Comparison of ENCODE assay signal across 16 cellular contexts in the genomic region with DNA sequence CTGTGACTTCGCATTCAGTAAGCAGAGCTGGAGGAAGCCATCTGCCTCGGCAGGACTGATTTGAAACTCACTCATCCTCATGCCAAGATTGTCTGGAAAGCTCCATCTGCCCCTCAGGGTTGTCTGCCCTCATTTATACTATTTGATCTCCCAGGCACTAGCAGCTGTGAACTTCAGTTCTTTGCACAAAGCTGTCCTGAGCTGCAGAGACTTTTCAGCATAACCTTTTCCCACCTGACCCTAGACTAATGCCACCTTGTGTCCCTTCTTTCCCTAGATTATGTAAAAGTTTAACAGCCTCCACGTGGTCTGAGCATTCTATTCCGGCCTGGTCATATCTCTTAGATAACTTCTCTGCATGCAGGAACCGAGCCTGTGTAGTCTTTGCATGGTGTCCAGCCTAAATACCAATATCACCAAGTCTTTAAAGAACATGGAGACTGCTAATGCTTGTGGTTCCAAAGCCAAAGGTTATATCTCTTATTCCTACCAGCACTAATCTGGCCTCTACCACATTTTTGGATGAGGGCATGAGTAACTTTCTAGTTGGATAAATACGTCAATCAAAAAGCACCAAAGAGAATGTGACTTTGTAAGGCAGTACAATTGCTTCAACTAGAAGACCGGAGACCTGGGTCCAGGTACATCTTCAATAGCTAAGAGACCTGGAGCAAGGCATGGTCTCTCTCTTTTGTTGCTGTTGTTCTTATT. TPM values are rescaled to one million over a fixed set of nuclear protein-coding genes. Genes with fewer than 3 reads are reported as not detected.
DNase-seq lines count a peak whose midpoint lies in the region; ATAC-seq and TF ChIP-seq lines count a peak whose summit lies in the region.
"Had no signal": no experiment of that assay in that cellular context is flagged by ENCODE, and none has a peak within 500 bp of the region (broad histone marks: within the 10 kb centered on the region; RNA-seq: fewer than 3 reads in every experiment).

No MANE protein-coding gene starts in this region.

- ATAC-seq in body of pancreas, result peak; percentile 41
- ATAC-seq in GM19023 (IDR thresholded peaks at IDR 0.05; ENCODE audit: unreplicated experiment), result no peak

- H3K4me3 ChIP-seq in left ventricle myocardium inferior (no peak overlapping the region), right atrium auricular region (no peak overlapping the region), body of pancreas (no peak overlapping the region), stomach smooth muscle (ENCODE audit: low read length in 2 of 2) (no peak overlapping the region), adrenal gland (no peak overlapping the region)
- H3K4me3 ChIP-seq: esophagus muscularis mucosa, Peyer's patch had no signal

- peaks cover 70% of the 10 kb centered on the region for H3K4me1 ChIP-seq in left ventricle myocardium inferior
- H3K4me1 ChIP-seq in right atrium auricular region, result peaks cover 0 to 21% of the 10 kb centered on the region in 2 donors
- peaks cover 17% of the 10 kb centered on the region for H3K4me1 ChIP-seq in body of pancreas
- peaks cover 6% of the 10 kb centered on the region for H3K4me1 ChIP-seq in stomach smooth muscle (ENCODE audit: control insufficient read depth, insufficient read depth, low read length)
- H3K4me1 ChIP-seq in adrenal gland (replicated peaks in 1 of 2), result peaks cover 6 to 32% of the 10 kb centered on the region in 2 donors

- no peaks in the 10 kb centered on the region for H3K9me3 ChIP-seq in left ventricle myocardium inferior (replicated peaks)
- no peaks in the 10 kb centered on the region for H3K9me3 ChIP-seq in right atrium auricular region
- H3K9me3 ChIP-seq in body of pancreas, result no peaks in the 10 kb centered on the region
- H3K9me3 ChIP-seq in stomach smooth muscle (ENCODE audit: control insufficient read depth in 2 of 2, low read length in 2 of 2), result no peaks in the 10 kb centered on the region
- no peaks in the 10 kb centered on the region for H3K9me3 ChIP-seq in adrenal gland (replicated peaks in 1 of 3)
- H3K9me3 ChIP-seq: esophagus muscularis mucosa, Peyer's patch had no signal

- no peak for TF ChIP-seq CTCF in left ventricle myocardium inferior (IDR thresholded peaks at IDR 0.05; ENCODE audit: borderline replicate concordance)
- TF ChIP-seq CTCF in right atrium auricular region (IDR thresholded peaks at IDR 0.05), result no peak
- TF ChIP-seq CTCF in body of pancreas (IDR thresholded peaks at IDR 0.05), result peak in 1 of 7 experiments; percentile 17
- TF ChIP-seq CTCF in adrenal gland (IDR thresholded peaks at IDR 0.05), result no peak

- H3K27me3 ChIP-seq in left ventricle myocardium inferior (ENCODE audit: low read depth), result no peaks in the 10 kb centered on the region
- no peaks in the 10 kb centered on the region for H3K27me3 ChIP-seq in right atrium auricular region
- H3K27me3 ChIP-seq in body of pancreas, result no peaks in the 10 kb centered on the region
- no peaks in the 10 kb centered on the region for H3K27me3 ChIP-seq in stomach smooth muscle (ENCODE audit: control insufficient read depth in 1 of 2, insufficient read depth in 2 of 2, low read length in 2 of 2)
- no peaks in the 10 kb centered on the region for H3K27me3 ChIP-seq in adrenal gland
- H3K27me3 ChIP-seq: esophagus muscularis mucosa, Peyer's patch had no signal

- no peak for TF ChIP-seq POLR2A in body of pancreas (IDR thresholded peaks at IDR 0.05)
- no peak for TF ChIP-seq POLR2A in adrenal gland (IDR thresholded peaks at IDR 0.05)

- H3K27ac ChIP-seq in left ventricle myocardium inferior (replicated peaks), result peak overlapping the region; percentile 77
- H3K27ac ChIP-seq in right atrium auricular region, result no peak overlapping the region
- H3K27ac ChIP-seq in body of pancreas, result peak overlapping the region in 1 of 4 donors; percentile 22
- peak overlapping the region; percentile 24 for H3K27ac ChIP-seq in stomach smooth muscle (ENCODE audit: low read length)
- no peak overlapping the region for H3K27ac ChIP-seq in adrenal gland
- H3K27ac ChIP-seq: esophagus muscularis mucosa, Peyer's patch had no signal

- DNase-seq in left ventricle myocardium inferior, result no peak
- DNase-seq in right atrium auricular region (ENCODE audit: low spot score), result no peak
- peak; percentile 65 for DNase-seq in NCI-H2171 treated with DMSO at 0.1 percent for 48 hours (lab: John Stamatoyannopoulos, UW)
- DNase-seq in body of pancreas, result peak in 2 of 4 donors; percentile 36 to 43
- DNase-seq in D341Med (ENCODE audit: low spot score), result no peak
- no peak for DNase-seq in adrenal gland
- DNase-seq: activated CD4-positive, alpha-beta T cell treated with anti-CD3 and anti-CD28 coated beads, Interleukin-2, amount 10 ng/mL, durations not matched to agents 7 days and 5 days; GOT3; KG1; NCI-H1105; NCI-H2107; occipital lobe; Peyer's patch had no signal

- peaks cover 94% of the 10 kb centered on the region for H3K36me3 ChIP-seq in left ventricle myocardium inferior
- H3K36me3 ChIP-seq in right atrium auricular region, result peaks cover 81% of the 10 kb centered on the region
- H3K36me3 ChIP-seq in body of pancreas (replicated peaks in 1 of 2; ENCODE audit: insufficient read depth in 1 of 2, low read depth in 2 of 2), result peaks cover 0 to 43% of the 10 kb centered on the region in 2 donors
- H3K36me3 ChIP-seq in stomach smooth muscle (ENCODE audit: control insufficient read depth in 2 of 2, insufficient read depth in 2 of 2, low read length in 2 of 2), result peaks cover 58 to 63% of the 10 kb centered on the region in 2 donors
- H3K36me3 ChIP-seq in adrenal gland (replicated peaks in 1 of 2), result peaks cover 0 to 97% of the 10 kb centered on the region in 2 donors

- H3K9ac ChIP-seq in stomach smooth muscle (ENCODE audit: low read length in 2 of 2), result no peak overlapping the region

- 38 to 44% methylated on average over 7 of the region's 7 CpGs for WGBS in body of pancreas, 2 donors
- 74 to 82% (median 76%) methylated on average over 7 of the region's 7 CpGs for WGBS in adrenal gland, 4 donors

- intact Hi-C loops in left ventricle myocardium inferior (cut with micrococcal nuclease) (loop anchor here (5.0 kb wide), 2 partner anchors 90 to 210 kb away; no protein-coding TSS in a partner anchor), body of pancreas (cut with DNase I) (loop anchor here (10.0 kb wide), 1 partner anchor 197 kb away; no protein-coding TSS in a partner anchor), adrenal gland (cut with DNase I) (loop anchor here in 1 of 2 donors (10.0 kb wide), 1 partner anchor 207 kb away; no protein-coding TSS in a partner anchor)

RNA-seq across cellular contexts. Expression of gene STAT5A, which starts 29.1 kb away (rescaled TPM):
- total RNA-seq in left ventricle myocardium inferior, result 16.7 TPM
- total RNA-seq in right atrium auricular region, result 10 to 100 TPM; 16.9 to 51.2 TPM
- total RNA-seq in body of pancreas, result 10 to 100 TPM; 25.2 to 52.1 TPM
- 100 to 1,000 TPM in 4 of 8 donors, 10 to 100 TPM in 4; 39.9 to 169 (median 102) TPM for total RNA-seq in adrenal gland
- 10 to 100 TPM; 22.6 to 51.4 (median 39.2) TPM for polyA plus RNA-seq in adrenal gland

RNA-seq across cellular contexts. Expression of gene STAT5B, which starts 41.2 kb away (rescaled TPM):
- total RNA-seq in left ventricle myocardium inferior, result 30.7 TPM
- total RNA-seq in right atrium auricular region, result 10 to 100 TPM; 31.4 to 49.1 TPM
- total RNA-seq in body of pancreas, result 10 to 100 TPM; 35.3 TPM
- 100 to 1,000 TPM in 6 of 8 donors, 10 to 100 TPM in 2; 79.0 to 128 (median 114) TPM for total RNA-seq in adrenal gland
- polyA plus RNA-seq in adrenal gland, result 10 to 100 TPM; 44.7 to 70.6 (median 58.1) TPM

Comparison
In these comparisons a context has a peak if more than half of its experiments do, and no peak if none do; other contexts are left out.
1. H3K27ac ChIP-seq: peak in left ventricle myocardium inferior (single experiment) and stomach smooth muscle (single experiment); none in right atrium auricular region (0 of 2) and adrenal gland (0 of 5).